In genomic region chr12:53070901-53071492, GRCh38 we compare ENCODE assay signal across 12 cellular contexts. TPM values are rescaled to one million over a fixed set of nuclear protein-coding genes. Genes with fewer than 3 reads are reported as not detected.
DNase-seq lines count a peak whose midpoint lies in the region; ATAC-seq and TF ChIP-seq lines count a peak whose summit lies in the region.
"Had no signal": no experiment of that assay in that cellular context is flagged by ENCODE, and none has a peak within 500 bp of the region (broad histone marks: within the 10 kb centered on the region; RNA-seq: fewer than 3 reads in every experiment).

No MANE protein-coding gene starts in this region.

- H3K9me3 ChIP-seq in SJCRH30 (replicated peaks) (no peaks in the 10 kb centered on the region), esophagus squamous epithelium (no peaks in the 10 kb centered on the region)
- H3K9me3 ChIP-seq: adrenal gland had no signal

- no peak for TF ChIP-seq POLR2A in esophagus squamous epithelium (IDR thresholded peaks at IDR 0.05)

- intact Hi-C loops in esophagus squamous epithelium (cut with DNase I), result no loop called here

- H3K4me1 ChIP-seq in SJCRH30 (peaks cover 23% of the 10 kb centered on the region), esophagus squamous epithelium (peaks cover 53 to 92% (median 69%) of the 10 kb centered on the region in 3 donors), rectal smooth muscle tissue (ENCODE audit: control insufficient read depth, insufficient read depth, low read length) (peaks cover 18% of the 10 kb centered on the region)

- no peak overlapping the region for H3K9ac ChIP-seq in rectal smooth muscle tissue (ENCODE audit: low read length)

- peaks cover under 1% of the 10 kb centered on the region; the same call in 1 of the 2 replicates for H3K36me3 ChIP-seq in SJCRH30
- H3K36me3 ChIP-seq in esophagus squamous epithelium, result peaks cover 5 to 92% (median 11%) of the 10 kb centered on the region in 3 donors
- peaks cover 25% of the 10 kb centered on the region for H3K36me3 ChIP-seq in rectal smooth muscle tissue (ENCODE audit: control insufficient read depth, insufficient read depth, low read length)

- ATAC-seq in GM21515 (IDR thresholded peaks at IDR 0.05; ENCODE audit: unreplicated experiment), result no peak
- no peak for ATAC-seq in GM19463 (IDR thresholded peaks at IDR 0.05; ENCODE audit: unreplicated experiment)

- H3K4me3 ChIP-seq in SJCRH30, result no peak overlapping the region
- H3K4me3 ChIP-seq in esophagus squamous epithelium, result no peak overlapping the region
- H3K4me3 ChIP-seq in rectal smooth muscle tissue (ENCODE audit: low read length), result no peak overlapping the region
- H3K4me3 ChIP-seq: adrenal gland had no signal

- DNase-seq in EH (ENCODE audit: low read depth) (peak; percentile 73), SJCRH30 (peak; percentile 81 to 85), esophagus squamous epithelium (lab: John Stamatoyannopoulos, UW) (no peak), GM03348 (ENCODE audit: low spot score) (no peak), NCI-H146 treated with DMSO at 0.1 percent for 48 hours (lab: John Stamatoyannopoulos, UW; ENCODE audit: unreplicated experiment) (no peak)
- DNase-seq: KBM-7, NCI-H226 had no signal

- H3K27me3 ChIP-seq in SJCRH30 (no peaks in the 10 kb centered on the region), esophagus squamous epithelium (no peaks in the 10 kb centered on the region), rectal smooth muscle tissue (ENCODE audit: control insufficient read depth, insufficient read depth, low read length) (no peaks in the 10 kb centered on the region)
- H3K27me3 ChIP-seq: adrenal gland had no signal

- H3K27ac ChIP-seq in SJCRH30 (peak overlapping the region; percentile 13; the same call in 1 of the 2 replicates), esophagus squamous epithelium (peak overlapping the region; percentile 21 to 84 (median 78)), rectal smooth muscle tissue (ENCODE audit: low read depth, low read length) (peak overlapping the region; percentile 10)
- H3K27ac ChIP-seq: C4-2B had no signal

- WGBS in esophagus squamous epithelium, 2 donors, result 43 to 59% methylated on average over 5 of the region's 7 CpGs

- TF ChIP-seq CTCF in esophagus squamous epithelium (IDR thresholded peaks at IDR 0.05), result no peak

RNA-seq across cellular contexts. Expression of gene SPRYD3, which starts 8.2 kb away (rescaled TPM):
- 8.9 and 10.4 TPM in 2 replicates for total RNA-seq in SJCRH30 (2014; rRNA removed; shearing (Covaris generic))
- total RNA-seq in esophagus squamous epithelium, result 10 to 100 TPM; 28.2 to 41.4 (median 29.2) TPM

RNA-seq across cellular contexts. Expression of gene TNS2, which starts 21.1 kb away (rescaled TPM):
- 13.3 and 16.1 TPM in 2 replicates for total RNA-seq in SJCRH30 (2014; rRNA removed; shearing (Covaris generic))
- 10 to 100 TPM; 10.8 to 82.0 (median 20.8) TPM for total RNA-seq in esophagus squamous epithelium

RNA-seq across cellular contexts. Expression of gene IGFBP6, which starts 26.5 kb away (rescaled TPM):
- total RNA-seq in SJCRH30 (2014; rRNA removed; shearing (Covaris generic)), result 11.5 and 13.0 TPM in 2 replicates
- 100 to 1,000 TPM in 2 of 4 donors, 10 to 100 TPM in 2; 34.5 to 506 (median 94.0) TPM for total RNA-seq in esophagus squamous epithelium

RNA-seq across cellular contexts. Expression of gene SOAT2, which starts 32.3 kb away (rescaled TPM):
- not detected in 2 replicates for total RNA-seq in SJCRH30 (2014; rRNA removed; shearing (Covaris generic))
- not detected for total RNA-seq in esophagus squamous epithelium

Comparison
In these comparisons a context has a peak if more than half of its experiments do, and no peak if none do; other contexts are left out.
1. DNase-seq: peak in EH (single experiment) and SJCRH30 (2 of 2); none in esophagus squamous epithelium (single experiment), GM03348 (single experiment) and NCI-H146 treated with DMSO at 0.1 percent for 48 hours (single experiment).
2. H3K27ac ChIP-seq: peak in every context shown above with its lines; median percentile 78 in esophagus squamous epithelium; 13 in SJCRH30; 10 in rectal smooth muscle tissue.